Comparison of ENCODE assay signal across 1 cellular context in the genomic region with DNA sequence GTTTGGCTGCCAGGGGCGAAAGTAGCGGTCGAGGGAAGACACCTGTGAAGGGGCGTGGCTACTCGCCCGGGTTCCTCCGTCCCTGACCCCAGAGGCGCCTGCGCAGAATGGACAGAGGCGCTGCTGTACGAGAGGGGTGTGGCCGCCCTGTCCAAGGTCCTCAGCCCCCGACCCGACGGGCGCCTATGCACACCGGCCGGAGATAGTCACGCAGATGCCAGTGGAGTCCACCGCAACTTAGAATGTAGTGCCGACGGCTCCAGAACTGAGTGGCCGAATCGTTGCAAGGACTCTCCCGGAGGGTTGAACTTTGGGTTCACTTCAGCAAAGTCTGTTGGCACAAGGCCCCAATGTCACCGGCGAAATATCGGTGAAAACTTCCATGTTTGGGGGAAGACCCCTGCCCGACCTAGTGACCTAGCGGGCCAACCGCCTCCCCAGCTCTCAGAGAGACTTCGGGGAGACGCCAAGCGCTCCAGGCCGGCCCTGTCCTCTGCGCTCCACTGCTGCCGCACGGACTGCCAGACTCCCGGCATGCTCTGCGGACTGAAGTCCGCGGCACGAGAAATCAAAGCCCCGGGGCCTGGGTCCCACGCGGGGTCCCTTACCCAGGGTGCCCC.
TF ChIP-seq lines count a peak whose summit lies in the region.

No MANE protein-coding gene starts in this region.

TF ChIP-seq in SK-N-SH, 30 proteins besides CTCF, POLR2A, EP300 and RAD21 (continued from another document):
- TF ChIP-seq, protein P1, sequence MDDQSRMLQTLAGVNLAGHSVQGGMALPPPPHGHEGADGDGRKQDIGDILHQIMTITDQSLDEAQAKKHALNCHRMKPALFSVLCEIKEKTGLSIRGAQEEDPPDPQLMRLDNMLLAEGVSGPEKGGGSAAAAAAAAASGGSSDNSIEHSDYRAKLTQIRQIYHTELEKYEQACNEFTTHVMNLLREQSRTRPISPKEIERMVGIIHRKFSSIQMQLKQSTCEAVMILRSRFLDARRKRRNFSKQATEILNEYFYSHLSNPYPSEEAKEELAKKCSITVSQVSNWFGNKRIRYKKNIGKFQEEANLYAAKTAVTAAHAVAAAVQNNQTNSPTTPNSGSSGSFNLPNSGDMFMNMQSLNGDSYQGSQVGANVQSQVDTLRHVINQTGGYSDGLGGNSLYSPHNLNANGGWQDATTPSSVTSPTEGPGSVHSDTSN (IDR thresholded peaks at IDR 0.05), result no peak
- TF ChIP-seq NRF1 (IDR thresholded peaks at IDR 0.05; ENCODE audit: low read depth, low read length), result peak; percentile 74
- TF ChIP-seq GATA2 (CRISPR knock-in tag; IDR thresholded peaks at IDR 0.05), result no peak
- no peak for TF ChIP-seq FOXM1 (IDR thresholded peaks at IDR 0.05; ENCODE audit: low read depth)
- TF ChIP-seq, protein P2, sequence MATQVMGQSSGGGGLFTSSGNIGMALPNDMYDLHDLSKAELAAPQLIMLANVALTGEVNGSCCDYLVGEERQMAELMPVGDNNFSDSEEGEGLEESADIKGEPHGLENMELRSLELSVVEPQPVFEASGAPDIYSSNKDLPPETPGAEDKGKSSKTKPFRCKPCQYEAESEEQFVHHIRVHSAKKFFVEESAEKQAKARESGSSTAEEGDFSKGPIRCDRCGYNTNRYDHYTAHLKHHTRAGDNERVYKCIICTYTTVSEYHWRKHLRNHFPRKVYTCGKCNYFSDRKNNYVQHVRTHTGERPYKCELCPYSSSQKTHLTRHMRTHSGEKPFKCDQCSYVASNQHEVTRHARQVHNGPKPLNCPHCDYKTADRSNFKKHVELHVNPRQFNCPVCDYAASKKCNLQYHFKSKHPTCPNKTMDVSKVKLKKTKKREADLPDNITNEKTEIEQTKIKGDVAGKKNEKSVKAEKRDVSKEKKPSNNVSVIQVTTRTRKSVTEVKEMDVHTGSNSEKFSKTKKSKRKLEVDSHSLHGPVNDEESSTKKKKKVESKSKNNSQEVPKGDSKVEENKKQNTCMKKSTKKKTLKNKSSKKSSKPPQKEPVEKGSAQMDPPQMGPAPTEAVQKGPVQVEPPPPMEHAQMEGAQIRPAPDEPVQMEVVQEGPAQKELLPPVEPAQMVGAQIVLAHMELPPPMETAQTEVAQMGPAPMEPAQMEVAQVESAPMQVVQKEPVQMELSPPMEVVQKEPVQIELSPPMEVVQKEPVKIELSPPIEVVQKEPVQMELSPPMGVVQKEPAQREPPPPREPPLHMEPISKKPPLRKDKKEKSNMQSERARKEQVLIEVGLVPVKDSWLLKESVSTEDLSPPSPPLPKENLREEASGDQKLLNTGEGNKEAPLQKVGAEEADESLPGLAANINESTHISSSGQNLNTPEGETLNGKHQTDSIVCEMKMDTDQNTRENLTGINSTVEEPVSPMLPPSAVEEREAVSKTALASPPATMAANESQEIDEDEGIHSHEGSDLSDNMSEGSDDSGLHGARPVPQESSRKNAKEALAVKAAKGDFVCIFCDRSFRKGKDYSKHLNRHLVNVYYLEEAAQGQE (IDR thresholded peaks at IDR 0.05; ENCODE audit: low read depth, low read length), result peak; percentile 91
- TF ChIP-seq, protein P3, sequence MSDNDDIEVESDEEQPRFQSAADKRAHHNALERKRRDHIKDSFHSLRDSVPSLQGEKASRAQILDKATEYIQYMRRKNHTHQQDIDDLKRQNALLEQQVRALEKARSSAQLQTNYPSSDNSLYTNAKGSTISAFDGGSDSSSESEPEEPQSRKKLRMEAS (IDR thresholded peaks at IDR 0.05; ENCODE audit: low read depth), result peak; percentile 79
- no peak for TF ChIP-seq TEAD4 (IDR thresholded peaks at IDR 0.05; ENCODE audit: borderline replicate concordance, insufficient read depth)
- TF ChIP-seq ELF1 (IDR thresholded peaks at IDR 0.05), result no peak
- TF ChIP-seq FOXJ3 (CRISPR knock-in tag; IDR thresholded peaks at IDR 0.05), result no peak
- no peak for TF ChIP-seq CHD2 (IDR thresholded peaks at IDR 0.05; ENCODE audit: low read length, partially characterized antibody)
- no peak for TF ChIP-seq RCOR1 (IDR thresholded peaks at IDR 0.05; ENCODE audit: low read length)
- no peak for TF ChIP-seq SMC3 (IDR thresholded peaks at IDR 0.05; ENCODE audit: low read depth, low read length)
- TF ChIP-seq YY1 (IDR thresholded peaks at IDR 0.05; ENCODE audit: low read depth), result 0 out of 2 replicates have a peak, but pooled peaks have one; percentile 11
- TF ChIP-seq TCF12 (IDR thresholded peaks at IDR 0.05), result no peak
- TF ChIP-seq NFIC (IDR thresholded peaks at IDR 0.05; ENCODE audit: borderline replicate concordance), result no peak
- no peak for TF ChIP-seq FOSL2 (IDR thresholded peaks at IDR 0.05; ENCODE audit: borderline replicate concordance, low read depth)
- no peak for TF ChIP-seq RFX5 (IDR thresholded peaks at IDR 0.05; ENCODE audit: low read length)
- TF ChIP-seq POLR2AphosphoS5 (IDR thresholded peaks at IDR 0.05; ENCODE audit: low read depth, low read length), result no peak
- TF ChIP-seq, protein P4, sequence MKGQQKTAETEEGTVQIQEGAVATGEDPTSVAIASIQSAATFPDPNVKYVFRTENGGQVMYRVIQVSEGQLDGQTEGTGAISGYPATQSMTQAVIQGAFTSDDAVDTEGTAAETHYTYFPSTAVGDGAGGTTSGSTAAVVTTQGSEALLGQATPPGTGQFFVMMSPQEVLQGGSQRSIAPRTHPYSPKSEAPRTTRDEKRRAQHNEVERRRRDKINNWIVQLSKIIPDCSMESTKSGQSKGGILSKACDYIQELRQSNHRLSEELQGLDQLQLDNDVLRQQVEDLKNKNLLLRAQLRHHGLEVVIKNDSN (IDR thresholded peaks at IDR 0.05; ENCODE audit: borderline replicate concordance, low read depth), result no peak
- TF ChIP-seq, protein P5, sequence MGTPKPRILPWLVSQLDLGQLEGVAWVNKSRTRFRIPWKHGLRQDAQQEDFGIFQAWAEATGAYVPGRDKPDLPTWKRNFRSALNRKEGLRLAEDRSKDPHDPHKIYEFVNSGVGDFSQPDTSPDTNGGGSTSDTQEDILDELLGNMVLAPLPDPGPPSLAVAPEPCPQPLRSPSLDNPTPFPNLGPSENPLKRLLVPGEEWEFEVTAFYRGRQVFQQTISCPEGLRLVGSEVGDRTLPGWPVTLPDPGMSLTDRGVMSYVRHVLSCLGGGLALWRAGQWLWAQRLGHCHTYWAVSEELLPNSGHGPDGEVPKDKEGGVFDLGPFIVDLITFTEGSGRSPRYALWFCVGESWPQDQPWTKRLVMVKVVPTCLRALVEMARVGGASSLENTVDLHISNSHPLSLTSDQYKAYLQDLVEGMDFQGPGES (IDR thresholded peaks at IDR 0.05; ENCODE audit: low read depth, low read length), result no peak
- no peak for TF ChIP-seq GABPA (IDR thresholded peaks at IDR 0.05; ENCODE audit: low read depth)
- TF ChIP-seq, protein P6, sequence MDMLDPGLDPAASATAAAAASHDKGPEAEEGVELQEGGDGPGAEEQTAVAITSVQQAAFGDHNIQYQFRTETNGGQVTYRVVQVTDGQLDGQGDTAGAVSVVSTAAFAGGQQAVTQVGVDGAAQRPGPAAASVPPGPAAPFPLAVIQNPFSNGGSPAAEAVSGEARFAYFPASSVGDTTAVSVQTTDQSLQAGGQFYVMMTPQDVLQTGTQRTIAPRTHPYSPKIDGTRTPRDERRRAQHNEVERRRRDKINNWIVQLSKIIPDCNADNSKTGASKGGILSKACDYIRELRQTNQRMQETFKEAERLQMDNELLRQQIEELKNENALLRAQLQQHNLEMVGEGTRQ (IDR thresholded peaks at IDR 0.05; ENCODE audit: borderline replicate concordance, low read depth, low read length), result no peak
